ENCODE assay signal across 36 cellular contexts in the genomic region with DNA sequence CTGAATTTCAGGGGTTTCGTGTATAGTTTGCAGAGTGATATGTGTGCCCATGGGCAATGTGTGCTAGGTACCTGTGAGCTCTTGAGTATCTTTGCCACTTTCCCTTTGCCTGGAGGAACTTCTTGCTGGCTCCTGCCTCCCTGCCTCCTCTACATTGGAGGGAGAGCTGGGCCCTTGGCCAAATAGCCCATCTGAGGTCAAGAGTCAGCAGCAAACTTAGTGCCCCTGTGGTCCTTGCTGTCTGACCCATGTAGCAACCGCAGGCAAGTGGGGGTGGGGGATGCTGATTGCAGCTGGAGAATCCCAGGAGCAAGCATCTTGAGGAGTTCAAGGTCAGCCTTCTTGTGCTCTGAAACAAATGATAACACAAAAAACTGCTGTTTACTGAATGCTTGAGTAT. TPM values are rescaled to one million over a fixed set of nuclear protein-coding genes. Genes with fewer than 3 reads are reported as not detected.
"Had no signal": no experiment of that assay in that cellular context is flagged by ENCODE, and none has a peak within 500 bp of the region (broad histone marks: within the 10 kb centered on the region; RNA-seq: fewer than 3 reads in every experiment).

No MANE protein-coding gene starts in this region.

- H3K9me3 ChIP-seq: esophagus muscularis mucosa, gastroesophageal sphincter, lower lobe of right lung, pancreas, thyroid gland had no signal

- H3K4me1 Mint-ChIP-seq: memory B cell, natural killer cell had no signal

- DNase-seq: effector CD8-positive, alpha-beta T cell; foreskin keratinocyte; heart left ventricle; hippocampal formation; left cardiac atrium; left ventricle myocardium inferior; lower lobe of right lung; natural killer cell; occipital lobe; pancreas; stimulated activated CD4-positive, alpha-beta T cell treated with anti-CD3 and anti-CD28 coated beads, Interleukin-12 subunit alpha, Interleukin-12 subunit beta, amount 100 ng/mL, for 4 hours; stimulated activated CD4-positive, alpha-beta T cell treated with anti-CD3 and anti-CD28 coated beads, Interleukin-1b, Interleukin-23, amount 100 ng/mL, for 48 hours; stimulated activated CD4-positive, alpha-beta T cell treated with anti-CD3 and anti-CD28 coated beads, Interleukin-4, amount 100 ng/mL, for 1 hour; stimulated activated CD8-positive, alpha-beta memory T cell treated with anti-CD3 and anti-CD28 coated beads, Interleukin-4, amount 100 ng/mL, for 48 hours; stimulated activated naive CD4-positive, alpha-beta T cell; stimulated activated naive CD8-positive, alpha-beta T cell treated with anti-CD3 and anti-CD28 coated beads, Interleukin-15, amount 100 ng/mL, for 72 hours; thyroid gland; trophoblast cell had no signal

- ATAC-seq: foreskin keratinocyte; gastroesophageal sphincter; heart left ventricle; left cardiac atrium; lower lobe of right lung; natural killer cell; pancreas; sciatic nerve; stimulated activated naive CD8-positive, alpha-beta T cell treated with anti-CD3 and anti-CD28 coated beads, Interleukin-15, amount 100 ng/mL, for 72 hours had no signal

- H3K27ac Mint-ChIP-seq: dendritic cell treated with granulocyte-macrophage colony-stimulating factor and Interleukin-4, amounts not matched to agents 40 ng/mL and 50 ng/mL, for 4 days; memory B cell; natural killer cell; stimulated activated naive CD8-positive, alpha-beta T cell treated with anti-CD3 and anti-CD28 coated beads, Interleukin-15, amount 100 ng/mL, for 72 hours had no signal

- H3K4me1 ChIP-seq: foreskin keratinocyte, gastroesophageal sphincter, lower lobe of right lung, pancreas, suprapubic skin, thyroid gland had no signal

- H3K4me2 ChIP-seq: smooth muscle cell had no signal

- H3K27ac ChIP-seq: esophagus muscularis mucosa, foreskin keratinocyte, gastroesophageal sphincter, left ventricle myocardium inferior, lower lobe of right lung, pancreas, suprapubic skin, thyroid gland had no signal

- H3K27me3 ChIP-seq: pancreas, thyroid gland had no signal

- FAIRE-seq: colon, endothelial cell of umbilical vein, islet of Langerhans, pancreas had no signal

- H3K4me3 Mint-ChIP-seq: dendritic cell treated with granulocyte-macrophage colony-stimulating factor and Interleukin-4, amounts not matched to agents 40 ng/mL and 50 ng/mL, for 4 days; memory B cell; natural killer cell; stimulated activated naive CD8-positive, alpha-beta T cell treated with anti-CD3 and anti-CD28 coated beads, Interleukin-15, amount 100 ng/mL, for 72 hours had no signal

- H3K9me3 Mint-ChIP-seq: dendritic cell treated with granulocyte-macrophage colony-stimulating factor and Interleukin-4, amounts not matched to agents 40 ng/mL and 50 ng/mL, for 4 days; natural killer cell; stimulated activated naive CD8-positive, alpha-beta T cell treated with anti-CD3 and anti-CD28 coated beads, Interleukin-15, amount 100 ng/mL, for 72 hours had no signal

- H3K36me3 Mint-ChIP-seq: memory B cell, natural killer cell had no signal

- H3K36me3 ChIP-seq: esophagus muscularis mucosa, gastroesophageal sphincter, heart left ventricle, left ventricle myocardium inferior, lower lobe of right lung, pancreas, suprapubic skin, thyroid gland had no signal

- H3K4me3 ChIP-seq: esophagus muscularis mucosa, gastroesophageal sphincter, heart left ventricle, left ventricle myocardium inferior, lower lobe of right lung, pancreas, smooth muscle cell, suprapubic skin, thyroid gland had no signal

RNA-seq across cellular contexts. Expression of a gene that starts 5.4 kb away (rescaled TPM):
- total RNA-seq: cerebellum, endothelial cell of umbilical vein, epithelial cell of proximal tubule, esophagus muscularis mucosa, fibroblast of lung, foreskin keratinocyte, gastroesophageal sphincter, heart left ventricle, kidney epithelial cell, left cardiac atrium, left ventricle myocardium inferior, lower lobe of right lung, mononuclear cell, natural killer cell, occipital lobe, pancreas, posterior vena cava, sciatic nerve, smooth muscle cell, suprapubic skin, thyroid gland, urinary bladder had no signal
- polyA plus RNA-seq: endothelial cell of umbilical vein, fibroblast of lung, foreskin keratinocyte, heart left ventricle, neural cell, pancreas, smooth muscle cell, urinary bladder had no signal
